9 cellular contexts compared by ENCODE assay signal in the genomic region with DNA sequence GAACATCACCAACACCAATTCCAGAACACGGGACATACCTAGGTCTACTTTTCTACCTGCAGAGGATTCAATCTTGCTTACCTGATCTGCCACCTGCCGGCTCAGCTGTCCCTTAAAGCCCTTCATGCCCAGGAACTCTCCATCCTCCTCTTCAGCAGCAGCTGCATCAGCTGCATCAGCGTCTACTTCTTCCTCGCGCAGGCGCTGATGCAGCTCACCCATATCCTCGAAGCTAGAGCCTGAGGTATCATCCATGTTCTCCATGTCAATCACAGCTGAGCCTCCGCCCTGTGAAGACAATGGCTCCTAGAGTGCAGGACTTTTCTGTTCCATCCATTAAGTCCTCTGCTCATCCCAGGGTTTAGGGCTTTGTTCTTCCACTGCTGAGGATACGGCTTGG. TPM values are rescaled to one million over a fixed set of nuclear protein-coding genes. Genes with fewer than 3 reads are reported as not detected.
DNase-seq lines count a peak whose midpoint lies in the region; ATAC-seq, FAIRE-seq and TF ChIP-seq lines count a peak whose summit lies in the region.
"Had no signal": no experiment of that assay in that cellular context is flagged by ENCODE, and none has a peak within 500 bp of the region (broad histone marks: within the 10 kb centered on the region; RNA-seq: fewer than 3 reads in every experiment).

No MANE protein-coding gene starts in this region.

- H3K27me3 ChIP-seq in BLaER1 (no peaks in the 10 kb centered on the region), endothelial cell of umbilical vein (ENCODE audit: control insufficient read depth in 2 of 2, insufficient read depth in 2 of 2, low read length in 2 of 2) (no peaks in the 10 kb centered on the region), neutrophil (no peaks in the 10 kb centered on the region)

- no peaks in the 10 kb centered on the region for H3K9me1 ChIP-seq in endothelial cell of umbilical vein (replicated peaks; ENCODE audit: control insufficient read depth, extremely low read depth, insufficient read depth, low read length)

- H3K9ac ChIP-seq in BLaER1 (peak overlapping the region; percentile 96), endothelial cell of umbilical vein (replicated peaks; ENCODE audit: extremely low read depth, insufficient read depth, low read length) (peak overlapping the region; percentile 87)

- no TSS peak for BruUV-seq in endothelial cell of umbilical vein (replicated peaks; lab: Mats Ljungman, UMichigan)

- H3K4me1 Mint-ChIP-seq in natural killer cell: peaks cover 7 to 14% of the 10 kb centered on the region in 2 donors

- peak overlapping the region; percentile 93 for H3K4me3 ChIP-seq in BLaER1
- H3K4me3 ChIP-seq in LNCaP clone FGC (ENCODE audit: low read depth, low read length): peak overlapping the region; percentile 65
- peak overlapping the region in 2 of 3 experiments; percentile 81 to 94 for H3K4me3 ChIP-seq in endothelial cell of umbilical vein (replicated peaks in 1 of 3; ENCODE audit: insufficient read depth in 1 of 3, low read depth in 1 of 3, low read length in 3 of 3)
- H3K4me3 ChIP-seq in neutrophil (ENCODE audit: low read depth in 1 of 2, low read length in 1 of 2): peak overlapping the region; percentile 92 to 96

- H3K9me3 Mint-ChIP-seq in natural killer cell: no peaks in the 10 kb centered on the region

- H3K4me1 ChIP-seq in BLaER1 (peaks cover 68% of the 10 kb centered on the region), endothelial cell of umbilical vein (ENCODE audit: control insufficient read depth, extremely low read depth, insufficient read depth, low read length) (peaks cover 17% of the 10 kb centered on the region), neutrophil (ENCODE audit: control insufficient read depth in 1 of 2, insufficient read depth in 1 of 2, low read depth in 1 of 2, low read length in 1 of 2) (peaks cover 30 to 35% of the 10 kb centered on the region in 2 experiments)

- H3K4me2 ChIP-seq in BLaER1 (peak overlapping the region; percentile 95), endothelial cell of umbilical vein (ENCODE audit: insufficient read depth, low read length) (peak overlapping the region; percentile 47)

- H3K36me3 Mint-ChIP-seq in natural killer cell: peaks cover 6% of the 10 kb centered on the region

- no peaks in the 10 kb centered on the region for H3K9me3 ChIP-seq in BLaER1
- H3K9me3 ChIP-seq in endothelial cell of umbilical vein (replicated peaks; ENCODE audit: control insufficient read depth, insufficient read depth, low read length): no peaks in the 10 kb centered on the region
- no peaks in the 10 kb centered on the region for H3K9me3 ChIP-seq in neutrophil

- no peak for DNase-seq in LNCaP clone FGC (ENCODE audit: low read depth)
- DNase-seq in endothelial cell of umbilical vein (ENCODE audit: low read depth, low spot score): no peak
- DNase-seq in GM20000 (ENCODE audit: low spot score): no peak
- DNase-seq in NCI-H446 (lab: John Stamatoyannopoulos, UW): no peak
- DNase-seq in natural killer cell: no peak
- no peak for DNase-seq in ureter (ENCODE audit: low spot score)
- DNase-seq: NCI-H69 had no signal

- H4K20me1 ChIP-seq in BLaER1 (peaks cover 54% of the 10 kb centered on the region), endothelial cell of umbilical vein (replicated peaks; ENCODE audit: control insufficient read depth, extremely low read depth, insufficient read depth, low read length) (no peaks in the 10 kb centered on the region)

- POLR2A ChIA-PET in endothelial cell of umbilical vein (lab: Charles Lee): no interaction called here

- H3K36me3 ChIP-seq in BLaER1 (peaks cover 72% of the 10 kb centered on the region), endothelial cell of umbilical vein (ENCODE audit: control insufficient read depth in 2 of 2, extremely low read depth in 1 of 2, insufficient read depth in 2 of 2, low read length in 2 of 2) (peaks cover 3 to 43% of the 10 kb centered on the region in 2 experiments), neutrophil (peaks cover 58% of the 10 kb centered on the region)

- H3K27me3 Mint-ChIP-seq in natural killer cell (ENCODE audit: low read depth in 2 of 2): no peaks in the 10 kb centered on the region

- intact Hi-C loops in endothelial cell of umbilical vein (cut with micrococcal nuclease) (loop anchor here (2.0 kb wide), 1 partner anchor 59 kb away; no protein-coding TSS in a partner anchor), natural killer cell (cut with micrococcal nuclease) (loop anchor here (5.0 to 10.0 kb wide), 3 partner anchors 39 to 151 kb away; partner anchors contain the start of genes POLH, TJAP1, XPO5 and ZNF318)

- no peak for TF ChIP-seq POLR2A in endothelial cell of umbilical vein (IDR thresholded peaks at IDR 0.05; ENCODE audit: low read depth, low read length)

- CTCF ChIA-PET in endothelial cell of umbilical vein (lab: Charles Lee): interaction anchor here (1.0 kb wide), 1 partner anchor 10 kb away, joined by 3 read pairs; no protein-coding TSS in a partner anchor

- no peak for ATAC-seq in natural killer cell

- no peak overlapping the region for H3K4me3 Mint-ChIP-seq in natural killer cell

- FAIRE-seq in endothelial cell of umbilical vein (lab: Jason Lieb, UNC): peak; percentile 54

- peaks cover 44% of the 10 kb centered on the region for H3K79me2 ChIP-seq in endothelial cell of umbilical vein (ENCODE audit: control insufficient read depth, insufficient read depth, low read length)

- H3K27ac ChIP-seq in BLaER1 (peak overlapping the region; percentile 92), endothelial cell of umbilical vein (ENCODE audit: insufficient read depth, low read depth, low read length) (peak overlapping the region; percentile 66), neutrophil (peak overlapping the region; percentile 94)

- H2AFZ ChIP-seq in endothelial cell of umbilical vein (ENCODE audit: low read depth, low read length): no peak overlapping the region

- no peak overlapping the region for H3K27ac Mint-ChIP-seq in natural killer cell

- TF ChIP-seq CTCF in LNCaP clone FGC (IDR thresholded peaks at IDR 0.05; ENCODE audit: control insufficient read depth, extremely low read depth, insufficient read depth) (no peak), endothelial cell of umbilical vein (IDR thresholded peaks at IDR 0.05; ENCODE audit: extremely low read depth in 1 of 2, insufficient read depth in 1 of 2, low read depth in 1 of 2, low read length in 2 of 2) (no peak), neutrophil (IDR thresholded peaks at IDR 0.05) (no peak), GM20000 (IDR thresholded peaks at IDR 0.05; ENCODE audit: extremely low read depth, missing control alignments) (no peak), natural killer cell (IDR thresholded peaks at IDR 0.05) (no peak)

- dilution Hi-C loops in endothelial cell of umbilical vein (cut with MboI; ENCODE audit: extremely low pct_ligation_motif_present, low sequenced_read_pairs): no loop called here

TF ChIP-seq in endothelial cell of umbilical vein, 7 proteins besides CTCF, POLR2A, EP300 and RAD21 (continues in another document):
- TF ChIP-seq GATA2 (IDR thresholded peaks at IDR 0.05; ENCODE audit: insufficient read depth, insufficient read length, low read depth, low read length) (no peak), MYC (IDR thresholded peaks at IDR 0.05; ENCODE audit: low read depth, low read length) (no peak)

RNA-seq across cellular contexts. Expression of gene YIPF3, which starts 0.9 kb away (rescaled TPM):
- total RNA-seq in endothelial cell of umbilical vein (117 and 119 TPM in 2 replicates), natural killer cell (10 to 100 TPM; 59.3 to 78.4 (median 70.0) TPM), ureter (84.6 TPM)
- 470 and 561 TPM in 2 replicates for polyA plus RNA-seq in endothelial cell of umbilical vein
- polyA plus RNA-seq in endothelial cell of umbilical vein (2011; cell fraction: cytosol; rRNA removed): 186 and 196 TPM in 2 replicates
- 227 and 268 TPM in 2 replicates for polyA plus RNA-seq in endothelial cell of umbilical vein (2011; cell fraction: nucleus; rRNA removed)
- 91.9 and 103 TPM in 2 replicates for polyA plus RNA-seq in endothelial cell of umbilical vein (2012)
- 490 and 494 TPM in 2 replicates for polyA minus RNA-seq in endothelial cell of umbilical vein
- 45.0 TPM for polyA minus RNA-seq in endothelial cell of umbilical vein (2011; cell fraction: cytosol; rRNA and poly(A)+ RNA removed)
- 63.3 and 75.3 TPM in 2 replicates for polyA minus RNA-seq in endothelial cell of umbilical vein (2011; cell fraction: nucleus; rRNA and poly(A)+ RNA removed)

RNA-seq across cellular contexts. Expression of gene POLR1C, which starts 1.1 kb away (rescaled TPM):
- total RNA-seq in endothelial cell of umbilical vein (40.6 and 46.0 TPM in 2 replicates), natural killer cell (10 to 100 TPM; 22.3 to 29.3 (median 25.8) TPM), ureter (60.4 TPM)
- 34.7 and 39.8 TPM in 2 replicates for polyA plus RNA-seq in endothelial cell of umbilical vein
- 37.8 and 41.4 TPM in 2 replicates for polyA plus RNA-seq in endothelial cell of umbilical vein (2011; cell fraction: cytosol; rRNA removed)
- 109 and 139 TPM in 2 replicates for polyA plus RNA-seq in endothelial cell of umbilical vein (2011; cell fraction: nucleus; rRNA removed)
- 55.9 and 92.0 TPM in 2 replicates for polyA plus RNA-seq in endothelial cell of umbilical vein (2012)
- 45.8 and 58.8 TPM in 2 replicates for polyA minus RNA-seq in endothelial cell of umbilical vein
- 35.1 TPM for polyA minus RNA-seq in endothelial cell of umbilical vein (2011; cell fraction: cytosol; rRNA and poly(A)+ RNA removed)
- 21.0 and 29.9 TPM in 2 replicates for polyA minus RNA-seq in endothelial cell of umbilical vein (2011; cell fraction: nucleus; rRNA and poly(A)+ RNA removed)

RNA-seq across cellular contexts. Expression of gene LRRC73, which starts 5.7 kb away (rescaled TPM):
- total RNA-seq in endothelial cell of umbilical vein (0.25 and 0.58 TPM in 2 replicates), natural killer cell (under 1 TPM; 0.24 to 0.68 (median 0.45) TPM), ureter (0.57 TPM)
- polyA plus RNA-seq in endothelial cell of umbilical vein: 0.11 and 0.14 TPM in 2 replicates
- 0.06 and 0.14 TPM in 2 replicates for polyA plus RNA-seq in endothelial cell of umbilical vein (2011; cell fraction: cytosol; rRNA removed)
- 0.07 and 0.08 TPM in 2 replicates for polyA plus RNA-seq in endothelial cell of umbilical vein (2011; cell fraction: nucleus; rRNA removed)
- polyA plus RNA-seq in endothelial cell of umbilical vein (2012): 0.12 TPM in 1 of 2 replicates, not detected in the other
- polyA minus RNA-seq in endothelial cell of umbilical vein: 0.13 TPM in 1 of 2 replicates, not detected in the other
- not detected for polyA minus RNA-seq in endothelial cell of umbilical vein (2011; cell fraction: cytosol; rRNA and poly(A)+ RNA removed)
- 1.4 TPM in 1 of 2 replicates, not detected in the other for polyA minus RNA-seq in endothelial cell of umbilical vein (2011; cell fraction: nucleus; rRNA and poly(A)+ RNA removed)

RNA-seq across cellular contexts. Expression of gene TJAP1, which starts 38.4 kb away (rescaled TPM):
- total RNA-seq in endothelial cell of umbilical vein (31.8 and 33.1 TPM in 2 replicates), natural killer cell (10 to 100 TPM; 26.7 to 33.8 (median 29.9) TPM), ureter (36.5 TPM)
- 28.4 and 29.9 TPM in 2 replicates for polyA plus RNA-seq in endothelial cell of umbilical vein
- polyA plus RNA-seq in endothelial cell of umbilical vein (2011; cell fraction: cytosol; rRNA removed): 21.7 and 25.2 TPM in 2 replicates
- polyA plus RNA-seq in endothelial cell of umbilical vein (2011; cell fraction: nucleus; rRNA removed): 82.3 and 91.6 TPM in 2 replicates
- 14.6 and 15.7 TPM in 2 replicates for polyA plus RNA-seq in endothelial cell of umbilical vein (2012)
- polyA minus RNA-seq in endothelial cell of umbilical vein: 15.9 and 16.6 TPM in 2 replicates
- polyA minus RNA-seq in endothelial cell of umbilical vein (2011; cell fraction: cytosol; rRNA and poly(A)+ RNA removed): 13.4 TPM
- 14.7 and 15.2 TPM in 2 replicates for polyA minus RNA-seq in endothelial cell of umbilical vein (2011; cell fraction: nucleus; rRNA and poly(A)+ RNA removed)
